Comparison of ENCODE assay signal across 1 cellular context in genomic region chr3:107665351-107665750, GRCh38.
TF ChIP-seq lines count a peak whose summit lies in the region.

No MANE protein-coding gene starts in this region.

TF ChIP-seq in endothelial cell of umbilical vein, 7 proteins besides CTCF, POLR2A, EP300 and RAD21:
- no peak for TF ChIP-seq MAX (IDR thresholded peaks at IDR 0.05; ENCODE audit: insufficient read depth, insufficient read length)
- no peak for TF ChIP-seq FOS (IDR thresholded peaks at IDR 0.05; ENCODE audit: borderline replicate concordance, insufficient read depth, low read length)
- TF ChIP-seq EZH2 (IDR thresholded peaks at IDR 0.05; ENCODE audit: borderline replicate concordance, low read depth, low read length, severe bottlenecking) = no peak
- no peak for TF ChIP-seq GATA2 (IDR thresholded peaks at IDR 0.05; ENCODE audit: insufficient read depth, insufficient read length, low read depth, low read length)
- no peak for TF ChIP-seq MYC (IDR thresholded peaks at IDR 0.05; ENCODE audit: low read depth, low read length)
- no peak for TF ChIP-seq JUN (IDR thresholded peaks at IDR 0.05; ENCODE audit: borderline replicate concordance, insufficient read depth, insufficient read length, low read depth)
- no peak for TF ChIP-seq POLR2AphosphoS5 (IDR thresholded peaks at IDR 0.05; ENCODE audit: insufficient read depth, low read depth, low read length)
